In the genomic region with DNA sequence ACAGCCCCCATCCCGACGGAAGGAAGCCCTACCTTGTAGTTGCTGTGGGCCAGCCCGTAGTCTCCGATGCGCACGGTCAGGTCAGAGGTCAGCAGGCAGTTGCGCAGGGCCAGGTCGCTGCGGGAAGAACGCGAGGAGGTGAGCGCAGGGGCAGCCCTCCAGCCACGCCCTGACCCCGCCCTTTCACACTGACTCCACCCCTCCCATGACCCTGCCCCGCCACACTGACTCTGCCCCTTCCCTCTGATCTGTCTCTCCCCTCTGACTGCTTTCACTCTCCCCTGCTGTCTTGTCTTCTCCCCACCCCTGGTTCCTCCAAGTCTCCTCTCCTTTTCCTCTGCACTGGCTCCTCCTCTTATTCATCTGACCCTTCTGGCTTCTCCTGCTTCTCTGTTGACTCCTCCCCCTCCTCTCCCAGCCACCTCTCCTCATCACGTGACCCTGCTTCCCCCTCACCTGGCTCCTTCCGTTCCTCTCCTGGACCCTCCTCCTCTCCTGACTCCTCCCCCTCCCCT, we compare ENCODE assay signal across 9 cellular contexts. TPM values are rescaled to one million over a fixed set of nuclear protein-coding genes. Genes with fewer than 3 reads are reported as not detected.
DNase-seq lines count a peak whose midpoint lies in the region; ATAC-seq and TF ChIP-seq lines count a peak whose summit lies in the region.
"Had no signal": no experiment of that assay in that cellular context is flagged by ENCODE, and none has a peak within 500 bp of the region (broad histone marks: within the 10 kb centered on the region; RNA-seq: fewer than 3 reads in every experiment).

No MANE protein-coding gene starts in this region.

- peak overlapping the region; percentile 95 for H3K4me3 Mint-ChIP-seq in type B pancreatic cell

- peaks cover 4% of the 10 kb centered on the region for H3K4me1 Mint-ChIP-seq in type B pancreatic cell (ENCODE audit: unreplicated experiment)

- intact Hi-C loops in A673 (cut with micrococcal nuclease; ENCODE audit: unreplicated experiment) = no loop called here
- intact Hi-C loops in left colon (cut with DNase I, micrococcal nuclease) = no loop called here

- H3K27ac Mint-ChIP-seq in type B pancreatic cell = peak overlapping the region; percentile 95

- no TSS peak for BruUV-seq in A673 (replicated peaks; lab: Mats Ljungman, UMichigan)

- no peaks in the 10 kb centered on the region for H3K9me3 Mint-ChIP-seq in type B pancreatic cell

- H3K27me3 ChIP-seq in A673 (replicated peaks; ENCODE audit: insufficient read depth, low read depth, low read length, poor library complexity) = peaks cover 10% of the 10 kb centered on the region
- H3K27me3 ChIP-seq in HUES48 (ENCODE audit: control insufficient read depth, insufficient read depth, low read length) = no peaks in the 10 kb centered on the region

- H3K36me3 ChIP-seq in A673 (ENCODE audit: insufficient read depth, low read length, poor library complexity, severe bottlenecking) (no peaks in the 10 kb centered on the region), HUES48 (ENCODE audit: control insufficient read depth, insufficient read depth, low read length) (no peaks in the 10 kb centered on the region)

- CTCF ChIA-PET in A673 (lab: Charles Lee) = no interaction called here

- no peak for TF ChIP-seq CTCF in A673 (conservative IDR thresholded peaks at IDR 0.05; ENCODE audit: low read depth, low read length)
- no peak for TF ChIP-seq CTCF in type B pancreatic cell (conservative IDR thresholded peaks at IDR 0.05)

- ATAC-seq in left colon (peak; percentile 58), GM21526 (IDR thresholded peaks at IDR 0.05; ENCODE audit: low FRiP score, unreplicated experiment) (no peak), HG02840 (IDR thresholded peaks at IDR 0.05; ENCODE audit: low FRiP score, unreplicated experiment) (no peak)

- H3K9me3 ChIP-seq in A673 (ENCODE audit: low read depth, low read length, poor library complexity, severe bottlenecking) (no peaks in the 10 kb centered on the region), HUES48 (ENCODE audit: control insufficient read depth, insufficient read depth, low read length) (no peaks in the 10 kb centered on the region)

- no peak overlapping the region for H3K27ac ChIP-seq in A673 (ENCODE audit: low read depth, low read length, poor library complexity, severe bottlenecking)
- H3K27ac ChIP-seq in HUES48 (ENCODE audit: low read depth, low read length) = peak overlapping the region; percentile 70

- no peaks in the 10 kb centered on the region for H3K27me3 Mint-ChIP-seq in type B pancreatic cell

- DNase-seq in A673 (ENCODE audit: low spot score) (peak; percentile 75), OCI-M1 (lab: John Stamatoyannopoulos, UW) (peak; percentile 97), left colon (peak; percentile 60 to 79), type B pancreatic cell (ENCODE audit: extremely low spot score, unreplicated experiment) (no peak)
- peak; percentile 63 for DNase-seq in activated naive CD4-positive, alpha-beta T cell treated with anti-CD3 and anti-CD28 coated beads, Interleukin-2, amount 50 U/mL, for 16 hours

- POLR2A ChIA-PET in A673 (lab: Charles Lee; ENCODE audit: low non-redundant PET) = no interaction called here

- peaks cover 23% of the 10 kb centered on the region for H3K4me1 ChIP-seq in A673 (ENCODE audit: insufficient read depth, low read length, poor library complexity, severe bottlenecking)
- 0 out of 2 replicates have a peak, but pooled peaks cover 12% of the 10 kb centered on the region for H3K4me1 ChIP-seq in HUES48 (ENCODE audit: control insufficient read depth, insufficient read depth, low read length)

- H3K4me3 ChIP-seq in A673 (ENCODE audit: low read depth, low read length, poor library complexity, severe bottlenecking) (peak overlapping the region; percentile 2), HUES48 (ENCODE audit: low read depth, low read length) (peak overlapping the region; percentile 55)

- no peak overlapping the region; the same call in 1 of the 2 replicates for H3K9ac ChIP-seq in HUES48 (ENCODE audit: low read depth, low read length)

- no peaks in the 10 kb centered on the region for H3K36me3 Mint-ChIP-seq in type B pancreatic cell

RNA-seq across cellular contexts. Expression of a gene that starts 10.1 kb away (rescaled TPM):
- total RNA-seq in A673 (2021) (0.52 and 1.0 TPM in 2 replicates), left colon (1 to 10 TPM in 1 of 2 donors, under 1 TPM in 1; 0.87 to 1.1 TPM), type B pancreatic cell (ENCODE audit: low replicate concordance) (12.2 and 21.6 TPM in 2 replicates)
- total RNA-seq: skeletal muscle tissue had no signal

RNA-seq across cellular contexts. Expression of a gene that starts 32.3 kb away (rescaled TPM):
- total RNA-seq in A673 (2021) = 120 and 125 TPM in 2 replicates
- 10 to 100 TPM; 68.3 to 75.6 TPM for total RNA-seq in left colon
- 115 and 139 TPM in 2 replicates for total RNA-seq in type B pancreatic cell (ENCODE audit: low replicate concordance)

RNA-seq across cellular contexts. Expression of a gene that starts 46.1 kb away (rescaled TPM):
- total RNA-seq in A673 (2021) = 6.5 and 7.0 TPM in 2 replicates
- total RNA-seq in left colon = 1 to 10 TPM in 1 of 2 donors, under 1 TPM in 1; 0.34 to 1.2 TPM
- 1.8 TPM in 2 replicates for total RNA-seq in type B pancreatic cell (ENCODE audit: low replicate concordance)

RNA-seq across cellular contexts. Expression of a gene that starts 50.5 kb away (rescaled TPM):
- total RNA-seq in A673 (2021) = 0.24 and 0.60 TPM in 2 replicates
- total RNA-seq in left colon = under 1 TPM; 0.87 to 0.89 TPM
- total RNA-seq in type B pancreatic cell (ENCODE audit: low replicate concordance) = 0.77 and 5.3 TPM in 2 replicates
- total RNA-seq: skeletal muscle tissue had no signal

RNA-seq across cellular contexts. Expression of a gene that starts 55.7 kb away (rescaled TPM):
- total RNA-seq in A673 (2021) (86.4 and 109 TPM in 2 replicates), left colon (10 to 100 TPM; 22.3 to 25.1 TPM), type B pancreatic cell (ENCODE audit: low replicate concordance) (37.2 and 44.0 TPM in 2 replicates)
